ENCODE assay signal across 16 cellular contexts in the genomic region with DNA sequence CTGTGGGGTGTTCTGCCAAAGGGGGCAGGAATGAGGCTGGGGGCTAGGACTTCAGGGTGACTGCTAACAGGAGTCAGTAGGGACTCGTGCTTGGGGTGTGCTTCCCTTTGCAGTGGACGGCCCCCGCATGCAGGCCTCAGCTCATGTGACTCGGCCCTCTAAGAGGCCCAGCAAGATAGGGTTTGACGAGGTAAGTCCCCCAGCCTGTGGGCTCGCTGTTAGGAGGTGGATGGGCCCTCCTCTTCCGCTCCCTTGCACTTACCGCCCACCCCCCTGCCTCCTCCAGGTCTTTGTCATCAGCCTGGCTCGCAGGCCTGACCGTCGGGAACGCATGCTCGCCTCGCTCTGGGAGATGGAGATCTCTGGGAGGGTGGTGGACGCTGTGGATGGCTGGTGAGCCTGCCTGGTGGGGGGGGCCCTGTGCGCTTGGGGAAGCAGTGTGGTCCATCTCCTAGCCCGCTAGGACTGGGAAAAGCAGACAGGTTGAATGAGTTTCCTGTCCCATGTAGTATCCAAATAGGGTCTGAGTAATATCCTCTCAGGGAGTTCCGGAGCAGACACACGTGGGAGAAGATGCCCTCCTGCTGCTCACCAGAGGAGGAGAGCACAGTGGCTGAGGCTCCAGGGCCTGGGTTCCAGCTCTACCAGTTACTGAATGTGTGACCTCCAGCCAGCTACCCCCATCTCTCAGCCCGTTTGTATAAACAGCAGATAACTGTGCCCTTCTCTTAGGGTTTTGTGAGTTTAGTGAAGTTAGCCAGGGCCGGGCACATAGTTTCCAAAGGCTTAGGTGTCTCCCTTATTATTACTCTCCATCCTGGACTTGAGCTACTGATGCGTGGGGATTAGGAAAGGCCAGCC. TPM values are rescaled to one million over a fixed set of nuclear protein-coding genes. Genes with fewer than 3 reads are reported as not detected.
DNase-seq lines count a peak whose midpoint lies in the region; ATAC-seq and TF ChIP-seq lines count a peak whose summit lies in the region.
"Had no signal": no experiment of that assay in that cellular context is flagged by ENCODE, and none has a peak within 500 bp of the region (broad histone marks: within the 10 kb centered on the region; RNA-seq: fewer than 3 reads in every experiment).

No MANE protein-coding gene starts in this region.

- no peak for ATAC-seq in HG02885 (IDR thresholded peaks at IDR 0.05; ENCODE audit: poor library complexity, unreplicated experiment)
- ATAC-seq: gastrocnemius medialis; natural killer cell; stimulated activated effector memory CD8-positive, alpha-beta T cell treated with anti-CD3 and anti-CD28 coated beads, Interleukin-12 subunit alpha, Interleukin-12 subunit beta, amount 100 ng/mL, for 72 hours had no signal

- no peaks in the 10 kb centered on the region for H3K36me3 ChIP-seq in H7 (replicated peaks; ENCODE audit: control insufficient read depth, insufficient read depth, low read length)
- H3K36me3 ChIP-seq in WERI-Rb-1, result peaks cover 35% of the 10 kb centered on the region
- H3K36me3 ChIP-seq: BE2C, gastrocnemius medialis, thyroid gland had no signal

- peak overlapping the region; percentile 73 for H3K27ac ChIP-seq in WERI-Rb-1
- H3K27ac ChIP-seq: gastrocnemius medialis, thyroid gland had no signal

- no peak for TF ChIP-seq CTCF in WERI-Rb-1 (IDR thresholded peaks at IDR 0.05; ENCODE audit: low read depth, low read length)
- TF ChIP-seq CTCF in fibroblast of villous mesenchyme (IDR thresholded peaks at IDR 0.05; ENCODE audit: insufficient read depth, low read depth, low read length), result no peak

- H3K27me3 ChIP-seq in H7 (ENCODE audit: control insufficient read depth, insufficient read depth, low read length) (no peaks in the 10 kb centered on the region), WERI-Rb-1 (ENCODE audit: insufficient read depth, low read depth, severe bottlenecking) (no peaks in the 10 kb centered on the region)
- H3K27me3 ChIP-seq: BE2C, gastrocnemius medialis, thyroid gland had no signal

- DNase-seq in H7 (peak; percentile 64), WERI-Rb-1 (peak; percentile 28), fibroblast of villous mesenchyme (ENCODE audit: low read depth) (peak; percentile 18), pulmonary artery endothelial cell (ENCODE audit: low read depth, low spot score) (peak; percentile 24), midbrain (lab: John Stamatoyannopoulos, UW) (no peak), NCI-H2227 treated with DMSO at 0.1 percent for 48 hours (lab: John Stamatoyannopoulos, UW) (no peak)
- no peak for DNase-seq in central memory CD4-positive, alpha-beta T cell
- DNase-seq: activated CD4-positive, alpha-beta memory T cell treated with anti-CD3 and anti-CD28 coated beads, Interleukin-2, amount 10 ng/mL, durations not matched to agents 7 days and 5 days; activated naive CD8-positive, alpha-beta T cell treated with anti-CD3 and anti-CD28 coated beads, Interleukin-2, amount 10 ng/mL, durations not matched to agents 7 days and 5 days; activated T-cell treated with anti-CD3 and anti-CD28 coated beads, Interleukin-2, amount 50 U/mL, for 48 hours; BE2C; gastrocnemius medialis; natural killer cell; thyroid gland had no signal

- no peaks in the 10 kb centered on the region for H3K9me3 ChIP-seq in WERI-Rb-1 (ENCODE audit: severe bottlenecking)
- H3K9me3 ChIP-seq: BE2C, gastrocnemius medialis, thyroid gland had no signal

- H3K4me3 ChIP-seq in H7 (ENCODE audit: insufficient read depth, low read depth, low read length) (no peak overlapping the region; the same call in 1 of the 2 replicates), WERI-Rb-1 (ENCODE audit: low read depth, low read length) (no peak overlapping the region), fibroblast of villous mesenchyme (ENCODE audit: low read depth, low read length) (no peak overlapping the region)
- H3K4me3 ChIP-seq: gastrocnemius medialis, thyroid gland had no signal

RNA-seq across cellular contexts. Expression of a gene that starts 8.2 kb away (rescaled TPM):
- total RNA-seq in H7 (2014; rRNA removed; shearing (Covaris generic)), result 12.6 and 15.5 TPM in 2 replicates
- 80.2 and 86.8 TPM in 2 replicates for total RNA-seq in fibroblast of villous mesenchyme
- 24.1 and 24.6 TPM in 2 replicates for total RNA-seq in pulmonary artery endothelial cell

RNA-seq across cellular contexts. Expression of a gene that starts 26.9 kb away (rescaled TPM):
- 12.0 and 15.8 TPM in 2 replicates for total RNA-seq in H7 (2014; rRNA removed; shearing (Covaris generic))
- total RNA-seq in fibroblast of villous mesenchyme (33.5 and 44.5 TPM in 2 replicates), pulmonary artery endothelial cell (32.8 and 56.2 TPM in 2 replicates)

RNA-seq across cellular contexts. Expression of a gene that starts 57.7 kb away (rescaled TPM):
- 74.3 and 99.6 TPM in 2 replicates for total RNA-seq in H7 (2014; rRNA removed; shearing (Covaris generic))
- 29.8 and 33.8 TPM in 2 replicates for total RNA-seq in fibroblast of villous mesenchyme
- total RNA-seq in pulmonary artery endothelial cell, result 69.3 and 77.2 TPM in 2 replicates

Comparison
In these comparisons a context has a peak if more than half of its experiments do, and no peak if none do; other contexts are left out.
1. DNase-seq: peak in H7 (single experiment), WERI-Rb-1 (single experiment), fibroblast of villous mesenchyme (single experiment) and pulmonary artery endothelial cell (single experiment); none in midbrain (single experiment), NCI-H2227 treated with DMSO at 0.1 percent for 48 hours (single experiment) and central memory CD4-positive, alpha-beta T cell (single experiment).